Comparison of ENCODE assay signal across 1 cellular context in genomic region chr2:65435625-65436168, GRCh38.
TF ChIP-seq lines count a peak whose summit lies in the region.

No MANE protein-coding gene starts in this region.

TF ChIP-seq in WTC11, 78 proteins besides CTCF, POLR2A, EP300 and RAD21 (continued from another document):
- TF ChIP-seq, protein P1, sequence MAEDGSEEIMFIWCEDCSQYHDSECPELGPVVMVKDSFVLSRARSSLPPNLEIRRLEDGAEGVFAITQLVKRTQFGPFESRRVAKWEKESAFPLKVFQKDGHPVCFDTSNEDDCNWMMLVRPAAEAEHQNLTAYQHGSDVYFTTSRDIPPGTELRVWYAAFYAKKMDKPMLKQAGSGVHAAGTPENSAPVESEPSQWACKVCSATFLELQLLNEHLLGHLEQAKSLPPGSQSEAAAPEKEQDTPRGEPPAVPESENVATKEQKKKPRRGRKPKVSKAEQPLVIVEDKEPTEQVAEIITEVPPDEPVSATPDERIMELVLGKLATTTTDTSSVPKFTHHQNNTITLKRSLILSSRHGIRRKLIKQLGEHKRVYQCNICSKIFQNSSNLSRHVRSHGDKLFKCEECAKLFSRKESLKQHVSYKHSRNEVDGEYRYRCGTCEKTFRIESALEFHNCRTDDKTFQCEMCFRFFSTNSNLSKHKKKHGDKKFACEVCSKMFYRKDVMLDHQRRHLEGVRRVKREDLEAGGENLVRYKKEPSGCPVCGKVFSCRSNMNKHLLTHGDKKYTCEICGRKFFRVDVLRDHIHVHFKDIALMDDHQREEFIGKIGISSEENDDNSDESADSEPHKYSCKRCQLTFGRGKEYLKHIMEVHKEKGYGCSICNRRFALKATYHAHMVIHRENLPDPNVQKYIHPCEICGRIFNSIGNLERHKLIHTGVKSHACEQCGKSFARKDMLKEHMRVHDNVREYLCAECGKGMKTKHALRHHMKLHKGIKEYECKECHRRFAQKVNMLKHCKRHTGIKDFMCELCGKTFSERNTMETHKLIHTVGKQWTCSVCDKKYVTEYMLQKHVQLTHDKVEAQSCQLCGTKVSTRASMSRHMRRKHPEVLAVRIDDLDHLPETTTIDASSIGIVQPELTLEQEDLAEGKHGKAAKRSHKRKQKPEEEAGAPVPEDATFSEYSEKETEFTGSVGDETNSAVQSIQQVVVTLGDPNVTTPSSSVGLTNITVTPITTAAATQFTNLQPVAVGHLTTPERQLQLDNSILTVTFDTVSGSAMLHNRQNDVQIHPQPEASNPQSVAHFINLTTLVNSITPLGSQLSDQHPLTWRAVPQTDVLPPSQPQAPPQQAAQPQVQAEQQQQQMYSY (CRISPR knock-in tag; IDR thresholded peaks at IDR 0.05), result peak; percentile 99
- no peak for TF ChIP-seq ZNF121 (CRISPR knock-in tag; IDR thresholded peaks at IDR 0.05)
- TF ChIP-seq, protein P2, sequence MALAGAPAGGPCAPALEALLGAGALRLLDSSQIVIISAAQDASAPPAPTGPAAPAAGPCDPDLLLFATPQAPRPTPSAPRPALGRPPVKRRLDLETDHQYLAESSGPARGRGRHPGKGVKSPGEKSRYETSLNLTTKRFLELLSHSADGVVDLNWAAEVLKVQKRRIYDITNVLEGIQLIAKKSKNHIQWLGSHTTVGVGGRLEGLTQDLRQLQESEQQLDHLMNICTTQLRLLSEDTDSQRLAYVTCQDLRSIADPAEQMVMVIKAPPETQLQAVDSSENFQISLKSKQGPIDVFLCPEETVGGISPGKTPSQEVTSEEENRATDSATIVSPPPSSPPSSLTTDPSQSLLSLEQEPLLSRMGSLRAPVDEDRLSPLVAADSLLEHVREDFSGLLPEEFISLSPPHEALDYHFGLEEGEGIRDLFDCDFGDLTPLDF (CRISPR knock-in tag; IDR thresholded peaks at IDR 0.05), result no peak
- TF ChIP-seq HMGXB4 (CRISPR knock-in tag; IDR thresholded peaks at IDR 0.05), result no peak
- no peak for TF ChIP-seq JUN (CRISPR knock-in tag; IDR thresholded peaks at IDR 0.05)
- no peak for TF ChIP-seq ZNF416 (CRISPR knock-in tag; IDR thresholded peaks at IDR 0.05)
- no peak for TF ChIP-seq EMX1 (CRISPR knock-in tag; IDR thresholded peaks at IDR 0.05)
- TF ChIP-seq CDX4 (CRISPR knock-in tag; IDR thresholded peaks at IDR 0.05; ENCODE audit: borderline replicate concordance), result no peak
- TF ChIP-seq, protein P3, sequence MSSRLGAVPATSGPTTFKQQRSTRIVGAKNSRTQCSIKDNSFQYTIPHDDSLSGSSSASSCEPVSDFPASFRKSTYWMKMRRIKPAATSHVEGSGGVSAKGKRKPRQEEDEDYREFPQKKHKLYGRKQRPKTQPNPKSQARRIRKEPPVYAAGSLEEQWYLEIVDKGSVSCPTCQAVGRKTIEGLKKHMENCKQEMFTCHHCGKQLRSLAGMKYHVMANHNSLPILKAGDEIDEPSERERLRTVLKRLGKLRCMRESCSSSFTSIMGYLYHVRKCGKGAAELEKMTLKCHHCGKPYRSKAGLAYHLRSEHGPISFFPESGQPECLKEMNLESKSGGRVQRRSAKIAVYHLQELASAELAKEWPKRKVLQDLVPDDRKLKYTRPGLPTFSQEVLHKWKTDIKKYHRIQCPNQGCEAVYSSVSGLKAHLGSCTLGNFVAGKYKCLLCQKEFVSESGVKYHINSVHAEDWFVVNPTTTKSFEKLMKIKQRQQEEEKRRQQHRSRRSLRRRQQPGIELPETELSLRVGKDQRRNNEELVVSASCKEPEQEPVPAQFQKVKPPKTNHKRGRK (CRISPR knock-in tag; IDR thresholded peaks at IDR 0.05; ENCODE audit: borderline replicate concordance), result no peak
- TF ChIP-seq MLX (CRISPR knock-in tag; IDR thresholded peaks at IDR 0.05), result no peak
- no peak for TF ChIP-seq ZNF671 (CRISPR knock-in tag; IDR thresholded peaks at IDR 0.05)
- no peak for TF ChIP-seq TP53 (CRISPR knock-in tag; IDR thresholded peaks at IDR 0.05)
- TF ChIP-seq FOXP1 (CRISPR knock-in tag; IDR thresholded peaks at IDR 0.05; ENCODE audit: borderline replicate concordance), result no peak
- no peak for TF ChIP-seq SMAD4 (CRISPR knock-in tag; IDR thresholded peaks at IDR 0.05)
- no peak for TF ChIP-seq PRRX2 (CRISPR knock-in tag; IDR thresholded peaks at IDR 0.05)
- TF ChIP-seq RORB (CRISPR knock-in tag; IDR thresholded peaks at IDR 0.05), result no peak
- TF ChIP-seq ZNF138 (CRISPR knock-in tag; conservative IDR thresholded peaks at IDR 0.05), result no peak
- TF ChIP-seq TEAD4 (CRISPR knock-in tag; IDR thresholded peaks at IDR 0.05), result no peak
- TF ChIP-seq ZNF396 (CRISPR knock-in tag; IDR thresholded peaks at IDR 0.05; ENCODE audit: borderline replicate concordance), result no peak
- no peak for TF ChIP-seq ZNF317 (CRISPR knock-in tag; IDR thresholded peaks at IDR 0.05; ENCODE audit: borderline replicate concordance, low read depth)
- TF ChIP-seq NR1H2 (CRISPR knock-in tag; IDR thresholded peaks at IDR 0.05), result no peak
- TF ChIP-seq NFATC4 (CRISPR knock-in tag; IDR thresholded peaks at IDR 0.05), result no peak
- TF ChIP-seq FOXK1 (CRISPR knock-in tag; IDR thresholded peaks at IDR 0.05), result 0 out of 2 replicates have a peak, but pooled peaks have one; percentile 15
- no peak for TF ChIP-seq HMGA2 (CRISPR knock-in tag; IDR thresholded peaks at IDR 0.05)
- TF ChIP-seq TCF7 (CRISPR knock-in tag; IDR thresholded peaks at IDR 0.05; ENCODE audit: low read depth), result no peak
- TF ChIP-seq, protein P4, sequence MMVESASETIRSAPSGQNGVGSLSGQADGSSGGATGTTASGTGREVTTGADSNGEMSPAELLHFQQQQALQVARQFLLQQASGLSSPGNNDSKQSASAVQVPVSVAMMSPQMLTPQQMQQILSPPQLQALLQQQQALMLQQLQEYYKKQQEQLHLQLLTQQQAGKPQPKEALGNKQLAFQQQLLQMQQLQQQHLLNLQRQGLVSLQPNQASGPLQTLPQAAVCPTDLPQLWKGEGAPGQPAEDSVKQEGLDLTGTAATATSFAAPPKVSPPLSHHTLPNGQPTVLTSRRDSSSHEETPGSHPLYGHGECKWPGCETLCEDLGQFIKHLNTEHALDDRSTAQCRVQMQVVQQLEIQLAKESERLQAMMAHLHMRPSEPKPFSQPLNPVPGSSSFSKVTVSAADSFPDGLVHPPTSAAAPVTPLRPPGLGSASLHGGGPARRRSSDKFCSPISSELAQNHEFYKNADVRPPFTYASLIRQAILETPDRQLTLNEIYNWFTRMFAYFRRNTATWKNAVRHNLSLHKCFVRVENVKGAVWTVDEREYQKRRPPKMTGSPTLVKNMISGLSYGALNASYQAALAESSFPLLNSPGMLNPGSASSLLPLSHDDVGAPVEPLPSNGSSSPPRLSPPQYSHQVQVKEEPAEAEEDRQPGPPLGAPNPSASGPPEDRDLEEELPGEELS (CRISPR knock-in tag; IDR thresholded peaks at IDR 0.05), result no peak; the same call in 1 of the 2 replicates
- TF ChIP-seq NR3C1 (CRISPR knock-in tag; conservative IDR thresholded peaks at IDR 0.05; ENCODE audit: low read depth), result no peak
- TF ChIP-seq E2F5 (CRISPR knock-in tag; IDR thresholded peaks at IDR 0.05), result peak; percentile 75; the same call in 1 of the 2 replicates
- TF ChIP-seq, protein P5, sequence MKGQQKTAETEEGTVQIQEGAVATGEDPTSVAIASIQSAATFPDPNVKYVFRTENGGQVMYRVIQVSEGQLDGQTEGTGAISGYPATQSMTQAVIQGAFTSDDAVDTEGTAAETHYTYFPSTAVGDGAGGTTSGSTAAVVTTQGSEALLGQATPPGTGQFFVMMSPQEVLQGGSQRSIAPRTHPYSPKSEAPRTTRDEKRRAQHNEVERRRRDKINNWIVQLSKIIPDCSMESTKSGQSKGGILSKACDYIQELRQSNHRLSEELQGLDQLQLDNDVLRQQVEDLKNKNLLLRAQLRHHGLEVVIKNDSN (CRISPR knock-in tag; IDR thresholded peaks at IDR 0.05), result 0 out of 2 replicates have a peak, but pooled peaks have one; percentile 16
- TF ChIP-seq NR2C2 (CRISPR knock-in tag; IDR thresholded peaks at IDR 0.05), result no peak
- TF ChIP-seq ELF4 (CRISPR knock-in tag; IDR thresholded peaks at IDR 0.05; ENCODE audit: low read depth), result 0 out of 2 replicates have a peak, but pooled peaks have one; percentile 31
- peak; percentile 62; the same call in 1 of the 2 replicates for TF ChIP-seq SP1 (CRISPR knock-in tag; conservative IDR thresholded peaks at IDR 0.05)
- no peak for TF ChIP-seq ERG (CRISPR knock-in tag; IDR thresholded peaks at IDR 0.05)
